Comparison of ENCODE assay signal across 10 cellular contexts in the genomic region with DNA sequence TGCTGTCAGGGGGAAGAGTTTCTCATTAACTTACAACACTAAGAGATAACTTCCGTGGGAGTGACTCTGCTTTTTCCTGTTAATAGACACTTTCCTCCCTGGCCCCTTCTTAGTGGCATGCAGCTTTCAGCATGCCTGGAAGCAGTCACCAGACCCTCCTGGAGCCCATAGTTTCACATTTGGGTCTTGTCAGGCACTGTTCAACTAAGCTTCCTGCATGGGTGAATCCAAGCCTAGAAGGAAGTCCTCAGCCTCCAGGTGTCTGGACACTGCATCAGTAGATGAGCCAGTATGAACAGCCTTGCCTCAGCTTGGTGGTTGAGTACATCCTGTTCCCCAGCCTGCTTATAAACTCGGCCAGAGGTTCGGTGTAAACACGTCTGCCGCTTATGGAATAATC.
DNase-seq lines count a peak whose midpoint lies in the region; ATAC-seq, FAIRE-seq and TF ChIP-seq lines count a peak whose summit lies in the region.
"Had no signal": no experiment of that assay in that cellular context is flagged by ENCODE, and none has a peak within 500 bp of the region (broad histone marks: within the 10 kb centered on the region; RNA-seq: fewer than 3 reads in every experiment).

No MANE protein-coding gene starts in this region.

- BruUV-seq in A673 (replicated peaks; lab: Mats Ljungman, UMichigan) = no TSS peak

- no peak overlapping the region for H3K23ac ChIP-seq in neuronal stem cell (ENCODE audit: low read depth, low read length, poor library complexity)

- H3K4me2 ChIP-seq in osteoblast (ENCODE audit: insufficient read depth, low read length) (no peak overlapping the region), neuronal stem cell (ENCODE audit: insufficient read depth, low read length, poor library complexity, severe bottlenecking) (no peak overlapping the region)

- no peak for TF ChIP-seq CTCF in A673 (conservative IDR thresholded peaks at IDR 0.05; ENCODE audit: low read depth, low read length)
- TF ChIP-seq CTCF in dorsolateral prefrontal cortex (IDR thresholded peaks at IDR 0.05 in 54 of 56, conservative IDR thresholded peaks at IDR 0.05 in 2 of 56; ENCODE audit: low read depth in 1 of 56, partially characterized antibody in 56 of 56) = no peak
- no peak for TF ChIP-seq CTCF in osteoblast (IDR thresholded peaks at IDR 0.05; ENCODE audit: extremely low read depth, low read depth, low read length)

- H3K27me3 ChIP-seq in A673 (replicated peaks; ENCODE audit: insufficient read depth, low read depth, low read length, poor library complexity) = no peaks in the 10 kb centered on the region
- no peaks in the 10 kb centered on the region for H3K27me3 ChIP-seq in dorsolateral prefrontal cortex
- no peaks in the 10 kb centered on the region for H3K27me3 ChIP-seq in osteoblast (ENCODE audit: insufficient read depth, low read length)
- H3K27me3 ChIP-seq in neuronal stem cell (ENCODE audit: control insufficient read depth in 3 of 3, insufficient read depth in 3 of 3, low read depth in 1 of 3, low read length in 3 of 3) = no peaks in the 10 kb centered on the region
- H3K27me3 ChIP-seq: pancreas had no signal

- H3K4me3 ChIP-seq in A673 (ENCODE audit: low read depth, low read length, poor library complexity, severe bottlenecking) (no peak overlapping the region), mesodermal cell (ENCODE audit: extremely low read depth, insufficient read depth, low read length, poor library complexity, severe bottlenecking) (no peak overlapping the region), dorsolateral prefrontal cortex (no peak overlapping the region), osteoblast (ENCODE audit: insufficient read depth, low read length) (no peak overlapping the region), neuronal stem cell (ENCODE audit: low read length in 2 of 2) (no peak overlapping the region)
- H3K4me3 ChIP-seq: pancreas had no signal

- no peak overlapping the region for H4K8ac ChIP-seq in neuronal stem cell (ENCODE audit: low read depth, low read length)

- no peak overlapping the region for H3K18ac ChIP-seq in neuronal stem cell (ENCODE audit: low read length)

- H2AFZ ChIP-seq in osteoblast (ENCODE audit: low read length) = no peak overlapping the region
- no peak overlapping the region for H2AFZ ChIP-seq in neuronal stem cell (ENCODE audit: low read length)

- peaks cover 24% of the 10 kb centered on the region for H4K20me1 ChIP-seq in osteoblast (ENCODE audit: insufficient read depth, low read length)

- H2BK120ac ChIP-seq in neuronal stem cell (ENCODE audit: low read depth, low read length) = no peak overlapping the region

- POLR2A ChIA-PET in A673 (lab: Charles Lee; ENCODE audit: low non-redundant PET) = no interaction called here

- no peak for TF ChIP-seq POLR2A in GM12891 (IDR thresholded peaks at IDR 0.05; ENCODE audit: low read depth, low read length)

- H3K4me1 ChIP-seq in A673 (ENCODE audit: insufficient read depth, low read length, poor library complexity, severe bottlenecking) (peaks cover 11% of the 10 kb centered on the region), mesodermal cell (ENCODE audit: control insufficient read depth, insufficient read depth, low read length, poor library complexity, severe bottlenecking) (peaks cover 1% of the 10 kb centered on the region), osteoblast (ENCODE audit: insufficient read depth, low read length) (peaks cover 4% of the 10 kb centered on the region), neuronal stem cell (ENCODE audit: control insufficient read depth in 2 of 2, insufficient read depth in 1 of 2, low read depth in 1 of 2, low read length in 2 of 2) (peaks cover 0 to 4% of the 10 kb centered on the region in 2 donors)

- peaks cover 6% of the 10 kb centered on the region for H3K79me1 ChIP-seq in neuronal stem cell (ENCODE audit: low read depth, low read length)

- no peak overlapping the region for H3K14ac ChIP-seq in neuronal stem cell (ENCODE audit: low read length)

- peak; percentile 38 for FAIRE-seq in GM12891 (lab: Jason Lieb, UNC)
- FAIRE-seq: GM12892, pancreas had no signal

- H2BK5ac ChIP-seq in neuronal stem cell (ENCODE audit: low read length) = no peak overlapping the region

- H3K36me3 ChIP-seq in A673 (ENCODE audit: insufficient read depth, low read length, poor library complexity, severe bottlenecking) = peaks cover 27% of the 10 kb centered on the region
- peaks cover 88% of the 10 kb centered on the region for H3K36me3 ChIP-seq in mesodermal cell (ENCODE audit: control insufficient read depth, insufficient read depth, low read length)
- peaks cover 34% of the 10 kb centered on the region for H3K36me3 ChIP-seq in osteoblast (ENCODE audit: insufficient read depth, low read length)
- H3K36me3 ChIP-seq in neuronal stem cell (replicated peaks in 1 of 2; ENCODE audit: control insufficient read depth in 2 of 2, insufficient read depth in 2 of 2, low read length in 2 of 2) = peaks cover 18 to 95% of the 10 kb centered on the region in 2 donors

- no peak overlapping the region for H4K91ac ChIP-seq in neuronal stem cell (ENCODE audit: low read depth, low read length, poor library complexity)

- H3K27ac ChIP-seq in A673 (ENCODE audit: low read depth, low read length, poor library complexity, severe bottlenecking) (peak overlapping the region; percentile 19), mesodermal cell (ENCODE audit: low read depth, low read length, severe bottlenecking) (peak overlapping the region; percentile 48), dorsolateral prefrontal cortex (no peak overlapping the region), osteoblast (ENCODE audit: low read depth, low read length) (no peak overlapping the region), neuronal stem cell (replicated peaks; ENCODE audit: low read length) (no peak overlapping the region)
- H3K27ac ChIP-seq: pancreas had no signal

- peak; percentile 23 for DNase-seq in A673 (ENCODE audit: low spot score)
- no peak for DNase-seq in GM12891 (ENCODE audit: insufficient read length, low spot score)
- no peak for DNase-seq in activated naive CD4-positive, alpha-beta T cell treated with anti-CD3 and anti-CD28 coated beads, Interleukin-2, amount 50 U/mL, for 72 hours (ENCODE audit: low spot score in 2 of 2)
- no peak for DNase-seq in NCI-H774 (lab: John Stamatoyannopoulos, UW)
- DNase-seq in dorsolateral prefrontal cortex = no peak
- DNase-seq in osteoblast (ENCODE audit: insufficient read length, low spot score, missing footprints) = no peak
- no peak for DNase-seq in neuronal stem cell (ENCODE audit: low spot score)
- DNase-seq: pancreas had no signal

- H2BK12ac ChIP-seq in neuronal stem cell (ENCODE audit: low read length) = no peak overlapping the region

- H2AK5ac ChIP-seq in neuronal stem cell (ENCODE audit: low read depth, low read length) = no peak overlapping the region

- H3K79me2 ChIP-seq in osteoblast (ENCODE audit: insufficient read depth, low read length) = peaks cover 97% of the 10 kb centered on the region

- peak overlapping the region in 1 of 2 donors; percentile 84 for H3K27ac Mint-ChIP-seq in activated naive CD4-positive, alpha-beta T cell treated with anti-CD3 and anti-CD28 coated beads, Interleukin-2, amount 50 U/mL, for 72 hours

- 89 to 100% methylated on average over 3 to 5 of the region's 5 CpGs for WGBS in mesodermal cell (ENCODE audit: insufficient coverage in 2 of 2), 2 experiments
- WGBS in neuronal stem cell (ENCODE audit: extremely low coverage in 2 of 2, insufficient read length in 2 of 2, insufficient replicate concordance in 1 of 2), 2 donors = no CpG with 5 or more reads among the region's 5 CpGs

- H3K36me3 Mint-ChIP-seq in activated naive CD4-positive, alpha-beta T cell treated with anti-CD3 and anti-CD28 coated beads, Interleukin-2, amount 50 U/mL, for 72 hours = peaks cover 16 to 75% of the 10 kb centered on the region in 2 donors

- H2BK15ac ChIP-seq in neuronal stem cell (ENCODE audit: low read length) = no peak overlapping the region

- ATAC-seq in activated naive CD4-positive, alpha-beta T cell treated with anti-CD3 and anti-CD28 coated beads, Interleukin-2, amount 50 U/mL, for 72 hours = peak; percentile 41 to 53

- no peaks in the 10 kb centered on the region for H3K9me3 Mint-ChIP-seq in activated naive CD4-positive, alpha-beta T cell treated with anti-CD3 and anti-CD28 coated beads, Interleukin-2, amount 50 U/mL, for 72 hours

- CTCF ChIA-PET in A673 (lab: Charles Lee) = no interaction called here

- H3K9me3 ChIP-seq in A673 (ENCODE audit: low read depth, low read length, poor library complexity, severe bottlenecking) (no peaks in the 10 kb centered on the region), mesodermal cell (ENCODE audit: control insufficient read depth, low read length) (no peaks in the 10 kb centered on the region), osteoblast (ENCODE audit: low read depth, low read length) (no peaks in the 10 kb centered on the region), neuronal stem cell (replicated peaks in 1 of 2; ENCODE audit: control insufficient read depth in 2 of 2, insufficient read depth in 1 of 2, low read depth in 1 of 2, low read length in 2 of 2) (no peaks in the 10 kb centered on the region)
- H3K9me3 ChIP-seq: pancreas had no signal

- intact Hi-C loops in A673 (cut with micrococcal nuclease; ENCODE audit: unreplicated experiment) (no loop called here), dorsolateral prefrontal cortex (cut with DNase I) (no loop called here)

- no peak overlapping the region for H3K4ac ChIP-seq in neuronal stem cell (ENCODE audit: low read length)

- H3K9ac ChIP-seq in neuronal stem cell (ENCODE audit: low read depth, low read length, poor library complexity) = no peak overlapping the region

TF ChIP-seq in GM12891, 5 proteins besides CTCF, POLR2A, EP300 and RAD21:
- TF ChIP-seq POLR2AphosphoS5 (IDR thresholded peaks at IDR 0.05; ENCODE audit: low read depth, low read length) (no peak), SPI1 (IDR thresholded peaks at IDR 0.05; ENCODE audit: low read depth, low read length) (no peak), TAF1 (IDR thresholded peaks at IDR 0.05; ENCODE audit: low read depth, low read length) (no peak), PAX5 (IDR thresholded peaks at IDR 0.05; ENCODE audit: insufficient read depth, low read length, severe bottlenecking) (no peak), POU2F2 (IDR thresholded peaks at IDR 0.05; ENCODE audit: low read depth, low read length) (no peak)
TF ChIP-seq in GM12891: peak in this region for 0.

Comparison
In these comparisons a context has a peak if more than half of its experiments do, and no peak if none do; other contexts are left out.
1. H3K27ac ChIP-seq: peak in A673 (single experiment) and mesodermal cell (single experiment); none in dorsolateral prefrontal cortex (0 of 59), osteoblast (single experiment) and neuronal stem cell (single experiment).